ENCODE assay signal across 8 cellular contexts in the genomic region with DNA sequence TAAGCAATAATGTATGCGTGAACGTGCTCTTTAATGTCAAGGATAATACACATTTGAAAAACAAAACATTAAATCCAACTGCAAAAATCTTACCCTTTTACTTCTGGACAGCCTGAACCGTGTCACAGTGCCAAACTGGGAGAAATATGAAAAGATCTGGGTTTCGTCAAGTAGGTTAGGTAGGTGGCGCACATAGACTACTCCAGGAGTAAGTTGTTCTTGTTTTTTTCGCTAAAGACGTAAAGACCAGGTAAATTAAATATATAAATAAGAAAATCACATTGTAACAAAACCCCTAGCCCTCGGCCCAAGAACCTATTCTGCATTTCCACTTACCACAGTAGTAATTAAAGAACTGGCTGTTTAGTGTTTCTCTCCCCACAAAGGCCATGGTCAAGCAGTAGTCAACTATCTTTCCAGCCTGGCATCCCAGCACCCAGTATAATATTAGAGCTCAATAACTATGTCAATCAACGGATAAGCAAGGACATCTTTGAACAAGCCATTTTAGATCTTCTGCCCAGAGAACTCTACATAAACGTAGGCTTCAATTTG. TPM values are rescaled to one million over a fixed set of nuclear protein-coding genes. Genes with fewer than 3 reads are reported as not detected.
DNase-seq lines count a peak whose midpoint lies in the region; ATAC-seq and TF ChIP-seq lines count a peak whose summit lies in the region.

No MANE protein-coding gene starts in this region.

- POLR2A ChIA-PET in activated CD4-positive, alpha-beta T cell treated with anti-CD3 and anti-CD28 coated beads for 36 hours (lab: Charles Lee): interaction anchor here (1.0 to 2.4 kb wide), 4 partner anchors 21 to 204 kb away, joined by 3 to 42 read pairs (median 6); a partner anchor contains a TSS

- no peaks in the 10 kb centered on the region for H3K27me3 Mint-ChIP-seq in activated CD4-positive, alpha-beta T cell treated with anti-CD3 and anti-CD28 coated beads for 36 hours
- peaks cover 3% of the 10 kb centered on the region for H3K27me3 Mint-ChIP-seq in endothelial cell (ENCODE audit: unreplicated experiment)
- H3K27me3 Mint-ChIP-seq in osteocyte (ENCODE audit: unreplicated experiment): no peaks in the 10 kb centered on the region

- ATAC-seq in activated CD4-positive, alpha-beta T cell treated with anti-CD3 and anti-CD28 coated beads for 36 hours: no peak
- ATAC-seq in HG03520 (IDR thresholded peaks at IDR 0.05; ENCODE audit: unreplicated experiment): no peak

- H3K36me3 Mint-ChIP-seq in activated CD4-positive, alpha-beta T cell treated with anti-CD3 and anti-CD28 coated beads for 36 hours (ENCODE audit: low read depth): peaks cover 45% of the 10 kb centered on the region
- H3K36me3 Mint-ChIP-seq in endothelial cell (ENCODE audit: low read depth, unreplicated experiment): peaks cover 36% of the 10 kb centered on the region
- peaks cover 19% of the 10 kb centered on the region for H3K36me3 Mint-ChIP-seq in osteocyte (ENCODE audit: unreplicated experiment)

- CTCF ChIA-PET in activated CD4-positive, alpha-beta T cell treated with anti-CD3 and anti-CD28 coated beads for 36 hours (lab: Charles Lee): interaction anchor here (1.1 to 2.8 kb wide), 3 partner anchors 11 to 213 kb away, joined by 3 to 15 read pairs (median 4); no protein-coding TSS in a partner anchor

- peak overlapping the region; percentile 97 for H3K27ac Mint-ChIP-seq in activated CD4-positive, alpha-beta T cell treated with anti-CD3 and anti-CD28 coated beads for 36 hours
- H3K27ac Mint-ChIP-seq in endothelial cell (ENCODE audit: unreplicated experiment) (peak overlapping the region; percentile 74), osteocyte (ENCODE audit: unreplicated experiment) (peak overlapping the region; percentile 89)

- no peaks in the 10 kb centered on the region for H3K9me3 Mint-ChIP-seq in activated CD4-positive, alpha-beta T cell treated with anti-CD3 and anti-CD28 coated beads for 36 hours (ENCODE audit: low read depth)
- H3K9me3 Mint-ChIP-seq in endothelial cell (ENCODE audit: unreplicated experiment) (no peaks in the 10 kb centered on the region), osteocyte (ENCODE audit: unreplicated experiment) (no peaks in the 10 kb centered on the region)

- H3K4me3 Mint-ChIP-seq in activated CD4-positive, alpha-beta T cell treated with anti-CD3 and anti-CD28 coated beads for 36 hours: peak overlapping the region; percentile 83
- H3K4me3 Mint-ChIP-seq in endothelial cell (ENCODE audit: unreplicated experiment) (peak overlapping the region; percentile 98), osteocyte (ENCODE audit: unreplicated experiment) (peak overlapping the region; percentile 95)

- DNase-seq in activated CD4-positive, alpha-beta T cell treated with anti-CD3 and anti-CD28 coated beads for 36 hours: no peak
- DNase-seq in activated CD4-positive, alpha-beta T cell treated with anti-CD3 and anti-CD28 coated beads, Interleukin-2, amount 50 U/mL, for 48 hours: no peak
- DNase-seq in RKO (ENCODE audit: low spot score): peak; percentile 65
- DNase-seq in endothelial cell (ENCODE audit: low spot score): no peak
- no peak for DNase-seq in osteocyte (ENCODE audit: extremely low spot score, unreplicated experiment)
- DNase-seq in NCI-H1105 treated with DMSO at 0.1 percent for 48 hours (lab: John Stamatoyannopoulos, UW): no peak
- no peak for DNase-seq in AG08396 (ENCODE audit: low spot score)

- TF ChIP-seq CTCF in endothelial cell (IDR thresholded peaks at IDR 0.05; ENCODE audit: unreplicated experiment) (no peak), osteocyte (IDR thresholded peaks at IDR 0.05) (no peak)

- intact Hi-C loops in activated CD4-positive, alpha-beta T cell treated with anti-CD3 and anti-CD28 coated beads for 36 hours (cut with DNase I, micrococcal nuclease): loop anchor here (1.0 to 5.0 kb wide), 9 partner anchors 13 to 1978 kb away; a partner anchor contains a TSS

- H3K4me1 Mint-ChIP-seq in activated CD4-positive, alpha-beta T cell treated with anti-CD3 and anti-CD28 coated beads for 36 hours: peaks cover 50% of the 10 kb centered on the region
- H3K4me1 Mint-ChIP-seq in endothelial cell (ENCODE audit: unreplicated experiment) (peaks cover 42% of the 10 kb centered on the region), osteocyte (ENCODE audit: unreplicated experiment) (peaks cover 12% of the 10 kb centered on the region)

RNA-seq across cellular contexts. Expression of a gene that starts 1.1 kb away (rescaled TPM):
- 100 to 1,000 TPM; 148 to 213 TPM for total RNA-seq in activated CD4-positive, alpha-beta T cell treated with anti-CD3 and anti-CD28 coated beads for 36 hours
- total RNA-seq in endothelial cell (ENCODE audit: unreplicated experiment) (153 TPM), osteocyte (39.9 and 41.0 TPM in 2 replicates)

RNA-seq across cellular contexts. Expression of a gene that starts 19.9 kb away (rescaled TPM):
- 10 to 100 TPM; 44.0 to 71.2 TPM for total RNA-seq in activated CD4-positive, alpha-beta T cell treated with anti-CD3 and anti-CD28 coated beads for 36 hours
- total RNA-seq in endothelial cell (ENCODE audit: unreplicated experiment) (264 TPM), osteocyte (61.4 and 68.6 TPM in 2 replicates)
